In genomic region chr6:2716926-2717700, GRCh38 we compare ENCODE assay signal across 26 cellular contexts.
"Had no signal": no experiment of that assay in that cellular context is flagged by ENCODE, and none has a peak within 500 bp of the region (broad histone marks: within the 10 kb centered on the region; RNA-seq: fewer than 3 reads in every experiment).

No MANE protein-coding gene starts in this region.

- H3K27me3 Mint-ChIP-seq: stimulated activated naive B cell treated with anti-CD40 and anti-IgM and Interleukin-4, amounts not matched to agents 10 μg/mL and 1 μg/mL and 100 μg/mL, for 72 hours had no signal

- H3K9me3 ChIP-seq: neutrophil, right atrium auricular region, right lobe of liver, stomach, testis, thyroid gland, transverse colon, upper lobe of left lung, vagina had no signal

- H3K9me3 Mint-ChIP-seq: natural killer cell had no signal

- DNase-seq: hypothalamus; immature natural killer cell; kidney; left ventricle myocardium inferior; naive B cell; natural killer cell; nephron progenitor cell; occipital lobe; right lobe of liver; stimulated activated CD4-positive, alpha-beta T cell treated with anti-CD3 and anti-CD28 coated beads, Interleukin-12 subunit alpha, Interleukin-12 subunit beta, amount 100 ng/mL, for 4 hours; stimulated activated CD4-positive, alpha-beta T cell treated with anti-CD3 and anti-CD28 coated beads, Interleukin-15, amount 100 ng/mL, for 24 hours; stimulated activated CD4-positive, alpha-beta T cell treated with anti-CD3 and anti-CD28 coated beads, Interleukin-2, amount 100 ng/mL, for 24 hours; stimulated activated CD4-positive, alpha-beta T cell treated with anti-CD3 and anti-CD28 coated beads, Interleukin-4, amount 100 ng/mL, for 1 hour; stimulated activated naive B cell treated with anti-CD40 and anti-IgM and Interleukin-4, amounts not matched to agents 10 μg/mL and 1 μg/mL and 100 μg/mL, for 72 hours; stimulated activated naive CD8-positive, alpha-beta T cell treated with anti-CD3 and anti-CD28 coated beads, Interleukin-15, Interleukin-2, amounts not matched to agents 100 U/mL and 50 U/mL, for 24 hours; stomach; testis; thyroid gland; transverse colon had no signal

- H3K79me2 ChIP-seq: parathyroid adenoma had no signal

- ATAC-seq: natural killer cell; right lobe of liver; stimulated activated naive B cell treated with anti-CD40 and anti-IgM and Interleukin-4, amounts not matched to agents 10 μg/mL and 1 μg/mL and 100 μg/mL, for 72 hours; stimulated activated naive CD8-positive, alpha-beta T cell treated with anti-CD3 and anti-CD28 coated beads, Interleukin-15, Interleukin-2, amounts not matched to agents 100 U/mL and 50 U/mL, for 24 hours had no signal

- H3K4me1 ChIP-seq: neural progenitor cell, parathyroid adenoma, right atrium auricular region, testis, thyroid gland, upper lobe of left lung, vagina had no signal

- H3K36me3 ChIP-seq: neural progenitor cell, neutrophil, right atrium auricular region, right lobe of liver, stomach, thyroid gland, transverse colon, upper lobe of left lung, vagina had no signal

- H3K27ac ChIP-seq: left ventricle myocardium inferior, neural progenitor cell, neutrophil, parathyroid adenoma, right atrium auricular region, right lobe of liver, stomach, testis, thyroid gland, transverse colon, upper lobe of left lung, vagina had no signal

- H3K4me3 ChIP-seq: left ventricle myocardium inferior, lung, neural progenitor cell, right atrium auricular region, right lobe of liver, stomach, testis, thyroid gland, transverse colon, upper lobe of left lung, vagina had no signal

- H3K4me1 Mint-ChIP-seq: immature natural killer cell, nephron progenitor cell, neural progenitor cell had no signal

- H3K36me3 Mint-ChIP-seq: neural progenitor cell had no signal

- H3K9ac ChIP-seq: neural progenitor cell, parathyroid adenoma had no signal

- H3K27me3 ChIP-seq: neural progenitor cell, neutrophil, right atrium auricular region, right lobe of liver, stomach, testis, thyroid gland, transverse colon, upper lobe of left lung, vagina had no signal

- H3K4me3 Mint-ChIP-seq: immature natural killer cell; naive B cell; natural killer cell; nephron progenitor cell; neural progenitor cell; stimulated activated naive B cell treated with anti-CD40 and anti-IgM and Interleukin-4, amounts not matched to agents 10 μg/mL and 1 μg/mL and 100 μg/mL, for 72 hours had no signal

- H3K27ac Mint-ChIP-seq: immature natural killer cell; natural killer cell; nephron progenitor cell; neural progenitor cell; stimulated activated naive B cell treated with anti-CD40 and anti-IgM and Interleukin-4, amounts not matched to agents 10 μg/mL and 1 μg/mL and 100 μg/mL, for 72 hours had no signal

- H3K4me2 ChIP-seq: neural progenitor cell had no signal
